ENCODE assay signal across 1 cellular context in the genomic region with DNA sequence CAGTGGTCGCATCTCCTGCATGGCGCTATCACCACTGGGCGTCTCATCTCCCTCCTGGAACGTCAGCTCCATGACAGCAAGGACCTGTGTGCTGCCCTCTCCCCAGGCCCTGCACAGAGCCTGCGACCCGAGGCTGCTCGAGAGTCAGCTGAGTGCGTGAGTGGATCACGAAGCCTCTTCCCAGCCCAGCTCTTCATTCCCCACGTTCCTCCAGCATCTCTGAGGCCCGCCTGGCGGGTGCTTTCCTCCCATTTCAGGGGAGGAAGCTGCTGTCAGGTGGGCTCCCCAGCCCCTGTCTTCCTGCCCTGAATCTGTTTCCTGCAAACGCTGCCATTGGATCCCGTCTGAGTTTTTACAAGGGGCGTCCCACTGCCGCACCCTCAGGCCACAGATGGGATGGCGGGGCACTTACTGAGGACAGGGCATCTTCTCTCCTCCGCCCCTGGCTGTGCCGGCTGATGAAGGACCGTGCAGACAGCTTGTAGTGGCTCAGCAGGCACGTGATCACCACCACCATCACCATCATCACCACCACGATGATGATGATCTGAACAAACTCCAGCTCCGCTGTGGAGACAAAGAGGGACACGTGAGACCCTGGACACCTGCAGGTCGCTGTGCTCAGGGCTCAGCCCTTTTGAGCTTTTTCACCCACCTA.
TF ChIP-seq lines count a peak whose summit lies in the region.

No MANE protein-coding gene starts in this region.

TF ChIP-seq in HepG2, 621 proteins besides CTCF, POLR2A, EP300 and RAD21:
- TF ChIP-seq STAT5B (CRISPR knock-in tag; IDR thresholded peaks at IDR 0.05) (no peak), BHLHE40 (IDR thresholded peaks at IDR 0.05; ENCODE audit: low read length) (0 out of 2 replicates have a peak, but pooled peaks have one; percentile 10)
